Comparison of ENCODE assay signal across 23 cellular contexts in the genomic region with DNA sequence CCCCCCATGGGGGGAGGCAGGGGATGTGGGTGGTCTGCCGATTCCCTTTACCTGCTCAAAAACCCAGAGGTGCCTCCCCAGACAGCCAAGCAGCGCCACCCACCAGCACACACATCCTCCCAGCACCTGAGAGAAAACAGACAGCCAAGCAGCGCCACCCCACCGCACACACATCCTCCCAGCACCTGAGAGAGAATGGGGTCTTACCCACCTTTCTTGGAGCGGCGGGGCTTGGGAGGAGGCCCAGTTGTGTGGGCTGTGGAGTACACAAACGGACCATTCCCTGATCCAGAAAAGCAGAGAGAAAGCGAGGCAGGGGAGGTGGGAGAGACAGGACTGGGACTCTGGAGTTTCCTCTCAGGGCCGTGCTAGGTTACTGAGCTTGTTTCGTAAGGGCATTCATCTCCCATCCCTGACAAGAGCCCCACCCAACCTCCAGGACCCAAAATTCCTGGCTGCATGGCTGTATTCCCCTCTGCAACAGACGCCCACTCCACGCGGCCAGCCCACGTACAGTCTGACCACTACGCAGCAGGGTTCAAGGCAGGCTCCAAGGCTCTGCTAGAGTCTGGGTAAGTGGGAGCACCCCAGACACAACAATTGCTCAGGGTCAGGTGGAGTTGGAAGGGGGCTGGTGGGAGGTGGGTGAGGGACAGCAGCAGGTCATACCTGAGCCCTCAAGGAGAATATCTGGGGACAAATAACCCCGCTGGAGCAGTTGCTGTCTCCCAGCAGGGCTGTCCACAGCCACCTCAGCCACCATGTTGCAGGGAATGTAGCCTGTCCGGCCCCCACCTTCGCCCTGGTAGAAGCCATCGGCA. TPM values are rescaled to one million over a fixed set of nuclear protein-coding genes. Genes with fewer than 3 reads are reported as not detected.
A peak's percentile ranks its signal among the peaks of the same experiment; 100 is the strongest.
DNase-seq lines count a peak whose midpoint lies in the region; ATAC-seq, FAIRE-seq and TF ChIP-seq lines count a peak whose summit lies in the region.
"Had no signal": no experiment of that assay in that cellular context is flagged by ENCODE, and none has a peak within 500 bp of the region (broad histone marks: within the 10 kb centered on the region; RNA-seq: fewer than 3 reads in every experiment).

No MANE protein-coding gene starts in this region.

- DNase-seq in activated CD8-positive, alpha-beta memory T cell treated with anti-CD3 and anti-CD28 coated beads for 24 hours, result peak; percentile 47
- DNase-seq in activated CD8-positive, alpha-beta memory T cell treated with anti-CD3 and anti-CD28 coated beads, Interleukin-2, amount 50 U/mL, for 4 hours, result no peak
- DNase-seq in RWPE2 (ENCODE audit: low spot score) (peak; percentile 58), islet precursor cell (peak; percentile 57), sigmoid colon (peak; percentile 48), H54 (ENCODE audit: insufficient read length, low spot score) (no peak), neuronal stem cell (ENCODE audit: low spot score) (no peak)
- DNase-seq: activated CD4-positive, alpha-beta T cell treated with anti-CD3 and anti-CD28 coated beads for 36 hours; activated naive CD4-positive, alpha-beta T cell treated with anti-CD3 and anti-CD28 coated beads, Interleukin-2, amount 10 ng/mL, durations not matched to agents 7 days and 5 days; DMS 273 treated with DMSO at 0.1 percent for 48 hours; GOT3; NCI-H1092; NCI-H2029; NCI-H526; SJCRH30; small intestine; T-cell had no signal

- H2BK5ac ChIP-seq in neuronal stem cell (ENCODE audit: low read length), result no peak overlapping the region

- H3K4me1 ChIP-seq in RWPE2 (ENCODE audit: insufficient read depth, poor library complexity, severe bottlenecking), result no peaks in the 10 kb centered on the region
- H3K4me1 ChIP-seq in sigmoid colon, result no peaks in the 10 kb centered on the region
- peaks cover 0 to 11% of the 10 kb centered on the region in 2 donors for H3K4me1 ChIP-seq in neuronal stem cell (ENCODE audit: control insufficient read depth in 2 of 2, insufficient read depth in 1 of 2, low read depth in 1 of 2, low read length in 2 of 2)
- H3K4me1 ChIP-seq: SJCRH30 had no signal

- no peak overlapping the region for H3K4ac ChIP-seq in neuronal stem cell (ENCODE audit: low read length)

- no peak overlapping the region for H3K9ac ChIP-seq in neuronal stem cell (ENCODE audit: low read depth, low read length, poor library complexity)

- no peak for FAIRE-seq in H54 (lab: Jason Lieb, UNC)
- FAIRE-seq: small intestine had no signal

- H3K18ac ChIP-seq in neuronal stem cell (ENCODE audit: low read length), result no peak overlapping the region

- H2BK12ac ChIP-seq in neuronal stem cell (ENCODE audit: low read length), result no peak overlapping the region

- no peaks in the 10 kb centered on the region for H3K27me3 ChIP-seq in RWPE2 (ENCODE audit: insufficient read depth, poor library complexity, severe bottlenecking)
- H3K27me3 ChIP-seq in sigmoid colon, result no peaks in the 10 kb centered on the region
- H3K27me3 ChIP-seq in neuronal stem cell (ENCODE audit: control insufficient read depth in 3 of 3, insufficient read depth in 3 of 3, low read depth in 1 of 3, low read length in 3 of 3), result peaks cover 0 to 23% (median 0%) of the 10 kb centered on the region in 3 experiments

- no peak overlapping the region for H3K4me2 ChIP-seq in neuronal stem cell (ENCODE audit: insufficient read depth, low read length, poor library complexity, severe bottlenecking)

- H2BK15ac ChIP-seq in neuronal stem cell (ENCODE audit: low read length), result no peak overlapping the region

- no peak for TF ChIP-seq CTCF in RWPE2 (IDR thresholded peaks at IDR 0.05; ENCODE audit: poor library complexity, severe bottlenecking)
- TF ChIP-seq CTCF in sigmoid colon (IDR thresholded peaks at IDR 0.05), result no peak

- TF ChIP-seq EP300 in sigmoid colon (IDR thresholded peaks at IDR 0.05), result no peak

- intact Hi-C loops in sigmoid colon (cut with DNase I), result no loop called here

- TF ChIP-seq POLR2A in sigmoid colon (IDR thresholded peaks at IDR 0.05), result no peak
- TF ChIP-seq POLR2A in H54 (IDR thresholded peaks at IDR 0.05; ENCODE audit: low read depth, low read length), result no peak

- H3K27ac ChIP-seq in RWPE2 (ENCODE audit: poor library complexity, severe bottlenecking) (no peak overlapping the region), sigmoid colon (no peak overlapping the region), neuronal stem cell (replicated peaks; ENCODE audit: low read length) (no peak overlapping the region)
- H3K27ac ChIP-seq: SJCRH30 had no signal

- no peak overlapping the region for H2AK5ac ChIP-seq in neuronal stem cell (ENCODE audit: low read depth, low read length)

- WGBS in sigmoid colon, 2 donors, result 94 to 95% methylated on average over 19 of the region's 19 CpGs
- WGBS in neuronal stem cell (ENCODE audit: extremely low coverage in 2 of 2, insufficient read length in 2 of 2, insufficient replicate concordance in 1 of 2), 2 donors, result no CpG with 5 or more reads among the region's 19 CpGs

- no peak overlapping the region for H3K14ac ChIP-seq in neuronal stem cell (ENCODE audit: low read length)

- no peak overlapping the region for H4K8ac ChIP-seq in neuronal stem cell (ENCODE audit: low read depth, low read length)

- H3K9me3 ChIP-seq in RWPE2 (ENCODE audit: severe bottlenecking) (no peaks in the 10 kb centered on the region), sigmoid colon (no peaks in the 10 kb centered on the region), neuronal stem cell (replicated peaks in 1 of 2; ENCODE audit: control insufficient read depth in 2 of 2, insufficient read depth in 1 of 2, low read depth in 1 of 2, low read length in 2 of 2) (no peaks in the 10 kb centered on the region)
- H3K9me3 ChIP-seq: SJCRH30 had no signal

- H2AFZ ChIP-seq in neuronal stem cell (ENCODE audit: low read length), result no peak overlapping the region

- H4K91ac ChIP-seq in neuronal stem cell (ENCODE audit: low read depth, low read length, poor library complexity), result no peak overlapping the region

- H3K4me3 ChIP-seq in RWPE2 (ENCODE audit: severe bottlenecking), result no peak overlapping the region
- no peak overlapping the region for H3K4me3 ChIP-seq in sigmoid colon
- no peak overlapping the region for H3K4me3 ChIP-seq in neuronal stem cell (ENCODE audit: low read length in 2 of 2)
- H3K4me3 ChIP-seq: SJCRH30 had no signal

- no peak overlapping the region for H3K23ac ChIP-seq in neuronal stem cell (ENCODE audit: low read depth, low read length, poor library complexity)

- H3K36me3 ChIP-seq in RWPE2 (ENCODE audit: low read depth) (no peaks in the 10 kb centered on the region), sigmoid colon (peaks cover 0 to 3% (median 0%) of the 10 kb centered on the region in 4 donors), neuronal stem cell (replicated peaks in 1 of 2; ENCODE audit: control insufficient read depth in 2 of 2, insufficient read depth in 2 of 2, low read length in 2 of 2) (peaks cover 0 to 6% of the 10 kb centered on the region in 2 donors)
- H3K36me3 ChIP-seq: SJCRH30 had no signal

- peaks cover 3% of the 10 kb centered on the region for H3K79me1 ChIP-seq in neuronal stem cell (ENCODE audit: low read depth, low read length)

- no peak for ATAC-seq in RWPE2 (ENCODE audit: low read depth)
- no peak for ATAC-seq in HG03460 (IDR thresholded peaks at IDR 0.05; ENCODE audit: unreplicated experiment)
- ATAC-seq: activated CD4-positive, alpha-beta T cell treated with anti-CD3 and anti-CD28 coated beads for 36 hours; CD8-positive, alpha-beta T cell; Panc1; T-cell had no signal

- H2BK120ac ChIP-seq in neuronal stem cell (ENCODE audit: low read depth, low read length), result no peak overlapping the region

RNA-seq across cellular contexts. Expression of gene TSPOAP1, which starts 22.3 kb away (rescaled TPM):
- 10 to 100 TPM; 12.5 to 28.4 (median 17.0) TPM for total RNA-seq in sigmoid colon
- polyA plus RNA-seq in sigmoid colon, result 1 to 10 TPM in 2 of 3 donors, under 1 TPM in 1; 0.69 to 7.2 (median 3.6) TPM
- 26.2 TPM for polyA plus RNA-seq in neuronal stem cell (2013, experiment 1 of 2)
- 25.2 TPM for polyA plus RNA-seq in neuronal stem cell (2013, experiment 2 of 2)

RNA-seq across cellular contexts. Expression of gene MPO, which starts 25.6 kb away (rescaled TPM):
- total RNA-seq in sigmoid colon, result under 1 TPM in 1 of 4 donors, not detected in 3; 0.36 TPM
- under 1 TPM in 1 of 3 donors, not detected in 2; 0.44 TPM for polyA plus RNA-seq in sigmoid colon
- polyA plus RNA-seq in neuronal stem cell (2013, experiment 1 of 2), result 0.01 TPM
- polyA plus RNA-seq in neuronal stem cell (2013, experiment 2 of 2), result not detected
- total RNA-seq: B cell; CD8-positive, alpha-beta T cell; chondrocyte; renal cortical epithelial cell had no signal

RNA-seq across cellular contexts. Expression of gene SUPT4H1, which starts 45.7 kb away (rescaled TPM):
- total RNA-seq in sigmoid colon, result 10 to 100 TPM; 50.5 to 65.3 (median 57.4) TPM
- 100 to 1,000 TPM in 1 of 3 donors, 10 to 100 TPM in 2; 90.1 to 114 (median 99.3) TPM for polyA plus RNA-seq in sigmoid colon
- polyA plus RNA-seq in neuronal stem cell (2013, experiment 1 of 2), result 75.6 TPM
- 76.4 TPM for polyA plus RNA-seq in neuronal stem cell (2013, experiment 2 of 2)

Comparison
In these comparisons a context has a peak if more than half of its experiments do, and no peak if none do; other contexts are left out.
1. DNase-seq: peak in activated CD8-positive, alpha-beta memory T cell treated with anti-CD3 and anti-CD28 coated beads for 24 hours (single experiment), RWPE2 (single experiment), islet precursor cell (single experiment) and sigmoid colon (single experiment); none in activated CD8-positive, alpha-beta memory T cell treated with anti-CD3 and anti-CD28 coated beads, Interleukin-2, amount 50 U/mL, for 4 hours (single experiment), H54 (single experiment) and neuronal stem cell (single experiment).